16 cellular contexts compared by ENCODE assay signal in the genomic region with DNA sequence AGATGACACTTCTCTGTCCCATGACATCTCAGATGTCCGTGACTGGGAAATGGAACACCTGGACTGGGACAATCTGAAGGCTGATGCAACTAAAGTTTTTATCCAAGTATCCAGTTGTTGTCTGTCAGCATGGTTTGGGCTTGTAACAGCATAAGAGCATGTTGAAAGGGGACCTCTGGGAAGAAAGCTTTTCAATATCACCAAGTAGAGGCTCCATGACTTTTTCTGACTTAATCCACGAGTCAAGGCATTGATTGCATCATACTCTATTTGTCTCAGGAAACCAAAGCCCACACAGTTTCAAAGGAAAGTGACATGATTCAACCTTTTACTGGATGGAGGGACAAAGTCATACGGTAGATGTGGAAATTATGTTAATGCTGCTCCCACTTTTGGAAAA.
DNase-seq lines count a peak whose midpoint lies in the region; ATAC-seq and TF ChIP-seq lines count a peak whose summit lies in the region.
"Had no signal": no experiment of that assay in that cellular context is flagged by ENCODE, and none has a peak within 500 bp of the region (broad histone marks: within the 10 kb centered on the region; RNA-seq: fewer than 3 reads in every experiment).

No MANE protein-coding gene starts in this region.

- TF ChIP-seq POLR2A in lower leg skin (IDR thresholded peaks at IDR 0.05), result no peak

- H3K27me3 ChIP-seq in left ventricle myocardium inferior (ENCODE audit: low read depth), result no peaks in the 10 kb centered on the region

- H3K4me1 ChIP-seq in left ventricle myocardium inferior, result no peaks in the 10 kb centered on the region
- H3K4me1 ChIP-seq: A549 had no signal

- H3K36me3 ChIP-seq in left ventricle myocardium inferior, result no peaks in the 10 kb centered on the region

- TF ChIP-seq CTCF in left ventricle myocardium inferior (IDR thresholded peaks at IDR 0.05; ENCODE audit: borderline replicate concordance), result no peak
- TF ChIP-seq CTCF in fibroblast of villous mesenchyme (IDR thresholded peaks at IDR 0.05; ENCODE audit: insufficient read depth, low read depth, low read length), result no peak
- no peak for TF ChIP-seq CTCF in lower leg skin (IDR thresholded peaks at IDR 0.05)

- H3K4me3 ChIP-seq in left ventricle myocardium inferior (no peak overlapping the region), fibroblast of villous mesenchyme (ENCODE audit: low read depth, low read length) (no peak overlapping the region), lower leg skin (ENCODE audit: low read depth, poor library complexity, severe bottlenecking) (no peak overlapping the region)
- H3K4me3 ChIP-seq: A549 had no signal

- intact Hi-C loops in left ventricle myocardium superior (cut with micrococcal nuclease), result no loop called here
- intact Hi-C loops in left ventricle myocardium inferior (cut with micrococcal nuclease), result no loop called here
- intact Hi-C loops in lower leg skin (cut with DNase I; ENCODE audit: low total_unique reads), result no loop called here

- WGBS in lower leg skin, 2 donors, result 64 to 68% methylated on average over 3 of the region's 3 CpGs

- ATAC-seq in left ventricle myocardium superior (peak; percentile 64), GM19452 (IDR thresholded peaks at IDR 0.05; ENCODE audit: unreplicated experiment) (no peak)
- ATAC-seq: A549, Panc1, SK-N-SH treated with all-trans-retinoic acid at 6 μM for 48 hours had no signal

- no peak for DNase-seq in left ventricle myocardium superior
- DNase-seq in left ventricle myocardium inferior, result no peak
- peak; percentile 7 for DNase-seq in amniotic epithelial cell (ENCODE audit: low read depth)
- DNase-seq in fibroblast of villous mesenchyme (ENCODE audit: low read depth), result peak; percentile 4
- peak; percentile 19 for DNase-seq in stromal cell of bone marrow (ENCODE audit: low read depth)
- DNase-seq in AML-193 (lab: John Stamatoyannopoulos, UW), result no peak
- DNase-seq in lower leg skin (ENCODE audit: low spot score in 2 of 2), result no peak
- DNase-seq: Calu3, DMS79 treated with DMSO at 0.1 percent for 48 hours, GF-D8, H7, Right ventricle myocardium superior had no signal

- no peak overlapping the region for H3K27ac ChIP-seq in left ventricle myocardium inferior (replicated peaks)
- H3K27ac ChIP-seq: A549 had no signal

- H3K9me3 ChIP-seq in left ventricle myocardium inferior (replicated peaks), result peaks cover 12% of the 10 kb centered on the region
- H3K9me3 ChIP-seq: A549 had no signal

Comparison
In these comparisons a context has a peak if more than half of its experiments do, and no peak if none do; other contexts are left out.
1. DNase-seq: peak in amniotic epithelial cell (single experiment), fibroblast of villous mesenchyme (single experiment) and stromal cell of bone marrow (single experiment); none in left ventricle myocardium superior (single experiment), left ventricle myocardium inferior (single experiment), AML-193 (0 of 2) and lower leg skin (0 of 2).